Comparison of ENCODE assay signal across 9 cellular contexts in the genomic region with DNA sequence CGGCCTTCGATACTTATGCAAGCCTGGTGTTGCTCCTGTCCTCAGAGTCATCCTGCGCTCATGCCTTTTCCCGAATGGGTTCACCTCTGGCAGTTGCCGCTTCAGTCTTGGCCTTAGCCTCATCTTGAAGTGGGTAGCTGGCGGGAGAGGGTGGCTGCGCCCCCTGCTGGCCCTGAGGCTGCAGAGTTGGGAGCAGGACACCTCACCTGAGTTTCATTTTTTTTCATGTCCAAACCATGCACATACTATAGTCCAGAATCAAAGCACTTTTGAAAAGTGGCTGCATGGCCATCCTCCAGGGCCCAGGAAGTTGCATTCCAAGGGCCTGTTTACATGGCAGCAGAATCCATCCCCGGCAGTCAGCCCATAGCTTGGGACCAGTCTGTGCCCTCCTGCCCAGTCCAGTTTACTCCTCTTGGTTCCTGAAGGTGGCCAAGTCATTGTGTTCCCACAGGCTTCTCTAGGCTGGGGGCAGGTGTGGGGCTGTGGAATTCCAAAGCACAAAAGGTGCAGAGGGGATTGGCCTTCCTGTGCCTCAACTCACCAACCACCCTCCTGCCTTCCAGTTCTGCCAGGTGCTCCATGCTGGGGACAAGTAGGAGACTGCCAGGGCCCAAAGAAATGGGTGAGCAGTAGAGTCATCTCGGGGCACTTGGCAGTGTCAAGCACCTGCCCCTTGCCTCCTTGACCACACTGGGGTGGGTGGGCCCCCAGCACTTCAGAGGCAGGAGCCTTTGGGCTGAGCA. TPM values are rescaled to one million over a fixed set of nuclear protein-coding genes. Genes with fewer than 3 reads are reported as not detected.
A peak's percentile ranks its signal among the peaks of the same experiment; 100 is the strongest.
DNase-seq lines count a peak whose midpoint lies in the region; ATAC-seq and TF ChIP-seq lines count a peak whose summit lies in the region.
"Had no signal": no experiment of that assay in that cellular context is flagged by ENCODE, and none has a peak within 500 bp of the region (broad histone marks: within the 10 kb centered on the region; RNA-seq: fewer than 3 reads in every experiment).

No MANE protein-coding gene starts in this region.

- H3K4me3 ChIP-seq in HUES64 (ENCODE audit: low read length): no peak overlapping the region
- no peak overlapping the region for H3K4me3 ChIP-seq in OCI-LY7 (ENCODE audit: low read depth, low read length, poor library complexity, severe bottlenecking)

- BruUV-seq in OCI-LY7 (replicated peaks; lab: Mats Ljungman, UMichigan): no TSS peak

- no peaks in the 10 kb centered on the region for H3K27me3 Mint-ChIP-seq in naive B cell
- H3K27me3 Mint-ChIP-seq: dendritic cell treated with granulocyte-macrophage colony-stimulating factor and Interleukin-4, amounts not matched to agents 40 ng/mL and 50 ng/mL, for 4 days had no signal

- H3K36me3 Mint-ChIP-seq in naive B cell: peaks cover 0 to 6% of the 10 kb centered on the region in 2 donors
- peaks cover 52% of the 10 kb centered on the region for H3K36me3 Mint-ChIP-seq in stimulated activated effector memory CD8-positive, alpha-beta T cell treated with anti-CD3 and anti-CD28 coated beads, Interleukin-12 subunit alpha, Interleukin-12 subunit beta, amount 100 ng/mL, for 72 hours

- H3K79me2 ChIP-seq in OCI-LY7 (ENCODE audit: insufficient read depth, low read depth, low read length): no peaks in the 10 kb centered on the region

- H3K9ac ChIP-seq in HUES64 (ENCODE audit: low read depth, low read length): no peak overlapping the region

- POLR2A ChIA-PET in OCI-LY7 (lab: Charles Lee): interaction anchor here (1.1 to 1.2 kb wide), 2 partner anchors 10 to 45 kb away, joined by 3 to 4 read pairs; no protein-coding TSS in a partner anchor

- no peak overlapping the region for H3K4me2 ChIP-seq in OCI-LY7 (ENCODE audit: low read length)

- peak overlapping the region; percentile 19; the same call in 1 of the 2 replicates for H3K27ac ChIP-seq in HUES64 (ENCODE audit: low read depth, low read length)
- H3K27ac ChIP-seq in OCI-LY7 (ENCODE audit: low read depth, low read length, poor library complexity, severe bottlenecking): peak overlapping the region; percentile 15

- ATAC-seq in naive B cell (ENCODE audit: low read depth in 2 of 2): peak; percentile 79 to 89
- ATAC-seq in stimulated activated effector memory CD8-positive, alpha-beta T cell treated with anti-CD3 and anti-CD28 coated beads, Interleukin-12 subunit alpha, Interleukin-12 subunit beta, amount 100 ng/mL, for 72 hours: peak; percentile 81
- no peak for ATAC-seq in GM19324 (IDR thresholded peaks at IDR 0.05; ENCODE audit: low FRiP score, unreplicated experiment)

- H2AFZ ChIP-seq in OCI-LY7 (ENCODE audit: low read length): no peak overlapping the region

- peak overlapping the region in 3 of 6 donors; percentile 3 to 68 (median 47) for H3K27ac Mint-ChIP-seq in naive B cell
- peak overlapping the region; percentile 34 for H3K27ac Mint-ChIP-seq in stimulated activated effector memory CD8-positive, alpha-beta T cell treated with anti-CD3 and anti-CD28 coated beads, Interleukin-12 subunit alpha, Interleukin-12 subunit beta, amount 100 ng/mL, for 72 hours
- H3K27ac Mint-ChIP-seq: dendritic cell treated with granulocyte-macrophage colony-stimulating factor and Interleukin-4, amounts not matched to agents 40 ng/mL and 50 ng/mL, for 4 days had no signal

- H3K36me3 ChIP-seq in HUES64 (ENCODE audit: insufficient read depth, low read length) (peaks cover 65% of the 10 kb centered on the region), OCI-LY7 (ENCODE audit: insufficient read depth, low read length) (peaks cover 55% of the 10 kb centered on the region)

- no peaks in the 10 kb centered on the region for H3K9me2 ChIP-seq in OCI-LY7 (ENCODE audit: insufficient read depth, low read length)

- no peak overlapping the region for H3K4me3 Mint-ChIP-seq in naive B cell
- no peak overlapping the region for H3K4me3 Mint-ChIP-seq in stimulated activated effector memory CD8-positive, alpha-beta T cell treated with anti-CD3 and anti-CD28 coated beads, Interleukin-12 subunit alpha, Interleukin-12 subunit beta, amount 100 ng/mL, for 72 hours
- H3K4me3 Mint-ChIP-seq: dendritic cell treated with granulocyte-macrophage colony-stimulating factor and Interleukin-4, amounts not matched to agents 40 ng/mL and 50 ng/mL, for 4 days had no signal

- H3K9me3 ChIP-seq in HUES64 (ENCODE audit: insufficient read depth, low read depth, low read length): no peaks in the 10 kb centered on the region
- H3K9me3 ChIP-seq in OCI-LY7 (ENCODE audit: low read length): no peaks in the 10 kb centered on the region

- TF ChIP-seq POLR2A in erythroblast (IDR thresholded peaks at IDR 0.05; ENCODE audit: low read length): peak; percentile 29

- 57% methylated on average over 9 of the region's 9 CpGs for WGBS in HUES64

- no peaks in the 10 kb centered on the region for H3K27me3 ChIP-seq in HUES64 (ENCODE audit: insufficient read depth, low read length)

- H3K4me1 Mint-ChIP-seq in naive B cell: peaks cover 7 to 11% (median 9%) of the 10 kb centered on the region in 3 donors
- H3K4me1 Mint-ChIP-seq in stimulated activated effector memory CD8-positive, alpha-beta T cell treated with anti-CD3 and anti-CD28 coated beads, Interleukin-12 subunit alpha, Interleukin-12 subunit beta, amount 100 ng/mL, for 72 hours: peaks cover 25% of the 10 kb centered on the region

- no peaks in the 10 kb centered on the region for H4K20me1 ChIP-seq in OCI-LY7 (ENCODE audit: insufficient read depth, low read length)

- DNase-seq in DMS79 (lab: John Stamatoyannopoulos, UW) (peak; percentile 44), OCI-LY7 (ENCODE audit: low spot score) (peak; percentile 75), activated T-cell treated with anti-CD3 and anti-CD28 coated beads for 24 hours (ENCODE audit: low read depth) (peak; percentile 61), erythroblast (lab: John Stamatoyannopoulos, UW) (peak; percentile 77 to 87), naive B cell (peak; percentile 60)
- peak; percentile 70 to 83 for DNase-seq in stimulated activated effector memory CD8-positive, alpha-beta T cell treated with anti-CD3 and anti-CD28 coated beads, Interleukin-12 subunit alpha, Interleukin-12 subunit beta, amount 100 ng/mL, for 72 hours (ENCODE audit: low spot score in 2 of 2)

- no peaks in the 10 kb centered on the region for H3K9me3 Mint-ChIP-seq in naive B cell
- no peaks in the 10 kb centered on the region for H3K9me3 Mint-ChIP-seq in stimulated activated effector memory CD8-positive, alpha-beta T cell treated with anti-CD3 and anti-CD28 coated beads, Interleukin-12 subunit alpha, Interleukin-12 subunit beta, amount 100 ng/mL, for 72 hours
- H3K9me3 Mint-ChIP-seq: dendritic cell treated with granulocyte-macrophage colony-stimulating factor and Interleukin-4, amounts not matched to agents 40 ng/mL and 50 ng/mL, for 4 days had no signal

- CTCF ChIA-PET in OCI-LY7 (lab: Charles Lee; ENCODE audit: unreplicated experiment): interaction anchor here (1.0 to 1.2 kb wide), 2 partner anchors 49 to 61 kb away, joined by 3 to 5 read pairs; no protein-coding TSS in a partner anchor

- TF ChIP-seq CTCF in OCI-LY7 (conservative IDR thresholded peaks at IDR 0.05; ENCODE audit: low read length): peak; percentile 99

- H3K4me1 ChIP-seq in HUES64 (ENCODE audit: insufficient read depth, low read length) (peaks cover 8% of the 10 kb centered on the region; the same call in 1 of the 2 replicates), OCI-LY7 (ENCODE audit: insufficient read depth, low read length, poor library complexity, severe bottlenecking) (no peaks in the 10 kb centered on the region)

- intact Hi-C loops in OCI-LY7 (cut with micrococcal nuclease; ENCODE audit: unreplicated experiment): loop anchor here (1.0 to 5.0 kb wide), 3 partner anchors 61 to 326 kb away; no protein-coding TSS in a partner anchor

RNA-seq across cellular contexts. Expression of gene YARS1, which starts 44.0 kb away (rescaled TPM):
- polyA plus RNA-seq in HUES64 (2013, experiment 1 of 2): 132 TPM
- 122 TPM for polyA plus RNA-seq in HUES64 (2013, experiment 2 of 2)
- 276 and 282 TPM in 2 replicates for total RNA-seq in OCI-LY7 (2014; rRNA removed; shearing (Covaris generic))
- 321 and 352 TPM in 2 replicates for total RNA-seq in OCI-LY7 (2022)
- 10 to 100 TPM; 26.0 to 43.9 (median 35.1) TPM for polyA plus RNA-seq in naive B cell (ENCODE audit: low read depth in 6 of 6)

RNA-seq across cellular contexts. Expression of gene S100PBP, which starts 44.3 kb away (rescaled TPM):
- 26.0 TPM for polyA plus RNA-seq in HUES64 (2013, experiment 1 of 2)
- polyA plus RNA-seq in HUES64 (2013, experiment 2 of 2): 24.2 TPM
- total RNA-seq in OCI-LY7 (2014; rRNA removed; shearing (Covaris generic)): 72.1 and 91.8 TPM in 2 replicates
- total RNA-seq in OCI-LY7 (2022): 135 and 136 TPM in 2 replicates
- 10 to 100 TPM in 5 of 6 donors, 1 to 10 TPM in 1; 3.6 to 24.5 (median 16.3) TPM for polyA plus RNA-seq in naive B cell (ENCODE audit: low read depth in 6 of 6)
